In genomic region chr17:36879599-36880255, GRCh38 we compare ENCODE assay signal across 1 cellular context.
TF ChIP-seq lines count a peak whose summit lies in the region.

No MANE protein-coding gene starts in this region.

TF ChIP-seq in K562, 482 proteins besides CTCF, POLR2A, EP300 and RAD21 (continued from another document):
- TF ChIP-seq, protein P1, sequence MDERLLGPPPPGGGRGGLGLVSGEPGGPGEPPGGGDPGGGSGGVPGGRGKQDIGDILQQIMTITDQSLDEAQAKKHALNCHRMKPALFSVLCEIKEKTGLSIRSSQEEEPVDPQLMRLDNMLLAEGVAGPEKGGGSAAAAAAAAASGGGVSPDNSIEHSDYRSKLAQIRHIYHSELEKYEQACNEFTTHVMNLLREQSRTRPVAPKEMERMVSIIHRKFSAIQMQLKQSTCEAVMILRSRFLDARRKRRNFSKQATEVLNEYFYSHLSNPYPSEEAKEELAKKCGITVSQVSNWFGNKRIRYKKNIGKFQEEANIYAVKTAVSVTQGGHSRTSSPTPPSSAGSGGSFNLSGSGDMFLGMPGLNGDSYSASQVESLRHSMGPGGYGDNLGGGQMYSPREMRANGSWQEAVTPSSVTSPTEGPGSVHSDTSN (CRISPR knock-in tag; IDR thresholded peaks at IDR 0.05; ENCODE audit: low read depth) = no peak
- TF ChIP-seq, protein P1 (tag; conservative IDR thresholded peaks at IDR 0.05; ENCODE audit: low read depth) = 0 out of 2 replicates have a peak, but pooled peaks have one; percentile 16
- no peak for TF ChIP-seq FOXK2 (conservative IDR thresholded peaks at IDR 0.05 in 1 of 2, IDR thresholded peaks at IDR 0.05 in 1 of 2; ENCODE audit: low read depth in 2 of 2)
- peak; percentile 56 for TF ChIP-seq MEIS2 (IDR thresholded peaks at IDR 0.05; ENCODE audit: partially characterized antibody)
